17 cellular contexts compared by ENCODE assay signal in genomic region chr7:2468227-2468626, GRCh38. TPM values are rescaled to one million over a fixed set of nuclear protein-coding genes. Genes with fewer than 3 reads are reported as not detected.
DNase-seq lines count a peak whose midpoint lies in the region; ATAC-seq and TF ChIP-seq lines count a peak whose summit lies in the region.
"Had no signal": no experiment of that assay in that cellular context is flagged by ENCODE, and none has a peak within 500 bp of the region (broad histone marks: within the 10 kb centered on the region; RNA-seq: fewer than 3 reads in every experiment).

No MANE protein-coding gene starts in this region.

- peak overlapping the region in 1 of 2 experiments; percentile 34 for H3K23ac ChIP-seq in mesenchymal stem cell (ENCODE audit: low read length in 2 of 2)

- H2BK12ac ChIP-seq in mesenchymal stem cell (ENCODE audit: low read length in 2 of 2), result no peak overlapping the region

- no peak overlapping the region for H3K4me2 ChIP-seq in GM23338
- no peak overlapping the region for H3K4me2 ChIP-seq in mesenchymal stem cell (ENCODE audit: low read length, poor library complexity, severe bottlenecking)

- H3K4me3 Mint-ChIP-seq in GM23338, result no peak overlapping the region
- H3K4me3 Mint-ChIP-seq: CD4-positive, CD25-positive, alpha-beta regulatory T cell; HFFc6; IgD-negative memory B cell had no signal

- no peak overlapping the region for H3K4me3 ChIP-seq in GM23338
- H3K4me3 ChIP-seq in coronary artery, result no peak overlapping the region
- no peak overlapping the region for H3K4me3 ChIP-seq in mesenchymal stem cell (ENCODE audit: insufficient read depth in 1 of 2, low read depth in 1 of 2, low read length in 2 of 2)
- H3K4me3 ChIP-seq: BLaER1 treated with 17β-estradiol and CSF1 and Interleukin-3, amounts not matched to agents 10 nM and 100 nM had no signal

- peak overlapping the region; percentile 25 for H4K91ac ChIP-seq in mesenchymal stem cell (ENCODE audit: low read length)

- H2BK15ac ChIP-seq in mesenchymal stem cell (ENCODE audit: low read depth, poor library complexity, severe bottlenecking), result no peak overlapping the region

- H3K27me3 Mint-ChIP-seq in GM23338 (ENCODE audit: insufficient read depth, low read depth, poor library complexity), result peaks cover 14% of the 10 kb centered on the region

- peaks cover 2% of the 10 kb centered on the region; the same call in 1 of the 3 replicates for H3K36me3 Mint-ChIP-seq in GM23338 (ENCODE audit: low read depth)
- H3K36me3 Mint-ChIP-seq: CD4-positive, CD25-positive, alpha-beta regulatory T cell; IgD-negative memory B cell had no signal

- H3K27ac Mint-ChIP-seq in GM23338, result no peak overlapping the region
- H3K27ac Mint-ChIP-seq: HFFc6, IgD-negative memory B cell had no signal

- H3K9me3 ChIP-seq in mesenchymal stem cell (ENCODE audit: control insufficient read depth, low read length), result no peaks in the 10 kb centered on the region

- no peak overlapping the region for H3K4ac ChIP-seq in mesenchymal stem cell (ENCODE audit: low read depth in 1 of 2, low read length in 2 of 2)

- no peaks in the 10 kb centered on the region for H3K79me1 ChIP-seq in mesenchymal stem cell (replicated peaks; ENCODE audit: low read length, poor library complexity, severe bottlenecking)

- ATAC-seq in GM23338, result no peak
- ATAC-seq in HG03342 (IDR thresholded peaks at IDR 0.05; ENCODE audit: unreplicated experiment), result no peak

- DNase-seq in AG08396 (ENCODE audit: low spot score) (peak; percentile 2), GM23338 (ENCODE audit: low spot score) (no peak), coronary artery (ENCODE audit: low spot score) (peak; percentile 66), mesenchymal stem cell (no peak), T-helper 9 cell (no peak), NCI-H146 (lab: John Stamatoyannopoulos, UW) (no peak)
- DNase-seq in activated T-cell treated with anti-CD3 and anti-CD28 coated beads, Interleukin-2, amount 50 U/mL, for 48 hours, result no peak
- DNase-seq: DMS 273 treated with DMSO at 0.1 percent for 48 hours, DMS79 treated with DMSO at 0.1 percent for 48 hours, GOT3, KG1 had no signal

- H3K14ac ChIP-seq in mesenchymal stem cell (ENCODE audit: low read length in 2 of 2), result no peak overlapping the region

- no peaks in the 10 kb centered on the region for H4K20me1 ChIP-seq in GM23338 (replicated peaks; ENCODE audit: insufficient read depth)
- H4K20me1 ChIP-seq: BLaER1 treated with 17β-estradiol and CSF1 and Interleukin-3, amounts not matched to agents 10 nM and 100 nM had no signal

- no peak overlapping the region for H3K18ac ChIP-seq in mesenchymal stem cell (ENCODE audit: low read depth in 1 of 2, low read length in 2 of 2)

- no peak overlapping the region for H2BK5ac ChIP-seq in mesenchymal stem cell (ENCODE audit: low read depth, low read length, poor library complexity, severe bottlenecking)

- 0 out of 2 replicates have a peak overlapping the region, but pooled peaks have one; percentile 23 for H2AFZ ChIP-seq in GM23338
- no peak overlapping the region for H2AFZ ChIP-seq in mesenchymal stem cell (ENCODE audit: low read depth, low read length)

- 86% methylated on average over 7 of the region's 7 CpGs for WGBS in mesenchymal stem cell

- no peak overlapping the region for H3K27ac ChIP-seq in GM23338 (ENCODE audit: low read depth)
- H3K27ac ChIP-seq in coronary artery, result no peak overlapping the region
- no peak overlapping the region for H3K27ac ChIP-seq in mesenchymal stem cell (ENCODE audit: low read length, poor library complexity, severe bottlenecking)

- peaks cover 25% of the 10 kb centered on the region for H3K4me1 Mint-ChIP-seq in GM23338

- H3K27me3 ChIP-seq in GM23338 (ENCODE audit: insufficient read depth) (no peaks in the 10 kb centered on the region), mesenchymal stem cell (ENCODE audit: control insufficient read depth in 1 of 2, insufficient read depth in 1 of 2, low read length in 2 of 2) (peaks cover 0 to 17% of the 10 kb centered on the region in 2 experiments)
- H3K27me3 ChIP-seq: BLaER1 treated with 17β-estradiol and CSF1 and Interleukin-3, amounts not matched to agents 10 nM and 100 nM had no signal

- H3K9ac ChIP-seq in mesenchymal stem cell (ENCODE audit: low read length), result no peak overlapping the region

- H3K79me2 ChIP-seq in GM23338 (replicated peaks; ENCODE audit: insufficient read depth), result no peaks in the 10 kb centered on the region

- H3F3A ChIP-seq in GM23338 (replicated peaks; ENCODE audit: low read depth), result peaks cover 10% of the 10 kb centered on the region; the same call in 1 of the 2 replicates

- H3K4me1 ChIP-seq in GM23338 (ENCODE audit: insufficient read depth) (peaks cover 5% of the 10 kb centered on the region; the same call in 1 of the 2 replicates), mesenchymal stem cell (ENCODE audit: control insufficient read depth, insufficient read depth, low read depth, low read length) (peaks cover 16% of the 10 kb centered on the region)

- no peak overlapping the region for H2AK5ac ChIP-seq in mesenchymal stem cell (ENCODE audit: low read length, severe bottlenecking)

- no peaks in the 10 kb centered on the region for H3K9me2 ChIP-seq in GM23338 (ENCODE audit: insufficient read depth)

- H2BK120ac ChIP-seq in mesenchymal stem cell (ENCODE audit: low read depth, low read length), result no peak overlapping the region

- H3K9me3 Mint-ChIP-seq in GM23338, result peaks cover 7% of the 10 kb centered on the region; the same call in 2 of the 3 replicates
- H3K9me3 Mint-ChIP-seq: CD4-positive, CD25-positive, alpha-beta regulatory T cell; HFFc6; IgD-negative memory B cell had no signal

- no peak for TF ChIP-seq CTCF in GM23338 (conservative IDR thresholded peaks at IDR 0.05; ENCODE audit: low read depth in 2 of 2)
- no peak for TF ChIP-seq CTCF in coronary artery (IDR thresholded peaks at IDR 0.05)

- no peaks in the 10 kb centered on the region for H3K36me3 ChIP-seq in GM23338 (ENCODE audit: insufficient read depth)
- no peaks in the 10 kb centered on the region for H3K36me3 ChIP-seq in mesenchymal stem cell (ENCODE audit: control insufficient read depth in 1 of 2, insufficient read depth in 2 of 2, low read depth in 1 of 2, low read length in 2 of 2)
- H3K36me3 ChIP-seq: BLaER1 treated with 17β-estradiol and CSF1 and Interleukin-3, amounts not matched to agents 10 nM and 100 nM had no signal

- H4K8ac ChIP-seq in mesenchymal stem cell (ENCODE audit: low read length), result no peak overlapping the region

TF ChIP-seq in GM23338, 12 proteins besides CTCF, POLR2A, EP300 and RAD21 (continues in another document):
- TF ChIP-seq STAT1 (IDR thresholded peaks at IDR 0.05; ENCODE audit: unreplicated experiment) (no peak), EZH2phosphoT487 (IDR thresholded peaks at IDR 0.05; ENCODE audit: unreplicated experiment) (no peak), REST (IDR thresholded peaks at IDR 0.05; ENCODE audit: unreplicated experiment) (no peak), NANOG (IDR thresholded peaks at IDR 0.05; ENCODE audit: borderline replicate concordance) (no peak), ZNF331 (CRISPR knock-in tag; IDR thresholded peaks at IDR 0.05; ENCODE audit: low read depth) (no peak), ZNF114 (CRISPR knock-in tag; IDR thresholded peaks at IDR 0.05) (no peak), CREB1 (CRISPR knock-in tag; IDR thresholded peaks at IDR 0.05; ENCODE audit: low read depth) (no peak), ETS1 (IDR thresholded peaks at IDR 0.05) (no peak), JUNB (IDR thresholded peaks at IDR 0.05; ENCODE audit: unreplicated experiment) (no peak), EZH2 (IDR thresholded peaks at IDR 0.05; ENCODE audit: low read depth, unreplicated experiment) (no peak), POLR2AphosphoS5 (IDR thresholded peaks at IDR 0.05; ENCODE audit: low read depth) (no peak)

RNA-seq across cellular contexts. Expression of gene GRIFIN, which starts 8.0 kb away (rescaled TPM):
- total RNA-seq in GM23338 (2014; rRNA removed; shearing (Covaris generic)), result not detected in 2 replicates
- polyA plus RNA-seq in GM23338 (2016; fragmentation: Nextera tagmentation; extraction: Ambion mirVana), result not detected in 2 replicates
- polyA plus RNA-seq in mesenchymal stem cell (2013, experiment 1 of 2), result not detected
- not detected for polyA plus RNA-seq in mesenchymal stem cell (2013, experiment 2 of 2)
- total RNA-seq: Calu3; CD4-positive, CD25-positive, alpha-beta regulatory T cell; HFFc6 had no signal
- polyA plus RNA-seq: CD4-positive, CD25-positive, alpha-beta regulatory T cell; IgD-negative memory B cell had no signal

RNA-seq across cellular contexts. Expression of gene LFNG, which starts 51.3 kb away (rescaled TPM):
- total RNA-seq in GM23338 (2014; rRNA removed; shearing (Covaris generic)), result 24.5 and 35.4 TPM in 2 replicates
- 1.7 and 3.2 TPM in 2 replicates for polyA plus RNA-seq in GM23338 (2016; fragmentation: Nextera tagmentation; extraction: Ambion mirVana)
- polyA plus RNA-seq in mesenchymal stem cell (2013, experiment 1 of 2), result 0.22 TPM
- polyA plus RNA-seq in mesenchymal stem cell (2013, experiment 2 of 2), result 0.21 TPM

Comparison
In these comparisons a context has a peak if more than half of its experiments do, and no peak if none do; other contexts are left out.
1. DNase-seq: peak in AG08396 (single experiment) and coronary artery (single experiment); none in GM23338 (single experiment), mesenchymal stem cell (single experiment), T-helper 9 cell (single experiment), activated T-cell treated with anti-CD3 and anti-CD28 coated beads, Interleukin-2, amount 50 U/mL, for 48 hours (0 of 2) and NCI-H146 (single experiment).